Comparison of ENCODE assay signal across 17 cellular contexts in genomic region chr17:44159519-44160210, GRCh38. TPM values are rescaled to one million over a fixed set of nuclear protein-coding genes. Genes with fewer than 3 reads are reported as not detected.
DNase-seq lines count a peak whose midpoint lies in the region; ATAC-seq, FAIRE-seq and TF ChIP-seq lines count a peak whose summit lies in the region.
"Had no signal": no experiment of that assay in that cellular context is flagged by ENCODE, and none has a peak within 500 bp of the region (broad histone marks: within the 10 kb centered on the region; RNA-seq: fewer than 3 reads in every experiment).

No MANE protein-coding gene starts in this region.

- 84% methylated on average over 15 of the region's 15 CpGs; no CpG with 5 or more reads in 1 of the 2 donors for WGBS in transverse colon (ENCODE audit: low coverage in 1 of 2), 2 donors

- H3K27me3 Mint-ChIP-seq in CD4-positive, CD25-positive, alpha-beta regulatory T cell, result no peaks in the 10 kb centered on the region
- H3K27me3 Mint-ChIP-seq in activated T-cell treated with anti-CD3 and anti-CD28 coated beads, Interleukin-2, amount 50 U/mL, for 24 hours, result no peaks in the 10 kb centered on the region
- H3K27me3 Mint-ChIP-seq: naive B cell had no signal

- no peaks in the 10 kb centered on the region for H3K27me3 ChIP-seq in CD4-positive, CD25-positive, alpha-beta regulatory T cell (ENCODE audit: control insufficient read depth, insufficient read depth, low read length)
- no peaks in the 10 kb centered on the region for H3K27me3 ChIP-seq in transverse colon

- TF ChIP-seq CTCF in transverse colon (IDR thresholded peaks at IDR 0.05), result no peak

- peaks cover 9% of the 10 kb centered on the region for H3K4me1 ChIP-seq in CD4-positive, CD25-positive, alpha-beta regulatory T cell (ENCODE audit: control insufficient read depth, insufficient read depth, low read length, poor library complexity, severe bottlenecking)
- H3K4me1 ChIP-seq in transverse colon, result no peaks in the 10 kb centered on the region

- H3K27ac ChIP-seq in CD4-positive, CD25-positive, alpha-beta regulatory T cell (ENCODE audit: insufficient read depth, low read length, poor library complexity, severe bottlenecking), result peak overlapping the region; percentile 71
- no peak overlapping the region for H3K27ac ChIP-seq in transverse colon
- H3K27ac ChIP-seq: VCaP had no signal

- no peaks in the 10 kb centered on the region for H3K36me3 ChIP-seq in CD4-positive, CD25-positive, alpha-beta regulatory T cell (ENCODE audit: control insufficient read depth, insufficient read depth, low read length)
- H3K36me3 ChIP-seq in transverse colon, result no peaks in the 10 kb centered on the region

- in situ Hi-C loops in transverse colon (cut with MboI; ENCODE audit: low pct_ligation_motif_present in 1 of 4, low pct_unique_long_range_greater_than_20kb in 1 of 4, low sequenced_read_pairs in 3 of 4), result loop anchor here in 2 of 4 donors (25.0 kb wide), 2 partner anchors 97 to 222 kb away; partner anchors contain the start of genes G6PC3 (in 1 of the 2), LSM12 (in 1 of the 2) and PPY (in 1 of the 2)

- intact Hi-C loops in transverse colon (cut with DNase I; ENCODE audit: low total_unique reads), result no loop called here

- peaks cover 6 to 9% (median 7%) of the 10 kb centered on the region in 4 donors for H3K4me1 Mint-ChIP-seq in CD4-positive, CD25-positive, alpha-beta regulatory T cell
- peaks cover 5% of the 10 kb centered on the region for H3K4me1 Mint-ChIP-seq in activated T-cell treated with anti-CD3 and anti-CD28 coated beads, Interleukin-2, amount 50 U/mL, for 24 hours (ENCODE audit: low read depth)
- H3K4me1 Mint-ChIP-seq: naive B cell had no signal

- TF ChIP-seq POLR2A in GM12892 (IDR thresholded peaks at IDR 0.05; ENCODE audit: low read depth, low read length) (no peak), transverse colon (IDR thresholded peaks at IDR 0.05) (no peak)

- ATAC-seq in CD4-positive, CD25-positive, alpha-beta regulatory T cell (ENCODE audit: low read depth in 2 of 2), result peak; percentile 81 to 82

- peak; percentile 46 for FAIRE-seq in GM12892 (lab: Jason Lieb, UNC)
- FAIRE-seq: bronchial epithelial cell had no signal

- no peaks in the 10 kb centered on the region for H3K9me3 ChIP-seq in CD4-positive, CD25-positive, alpha-beta regulatory T cell (ENCODE audit: control insufficient read depth in 2 of 2, low read length in 2 of 2)
- H3K9me3 ChIP-seq in transverse colon, result no peaks in the 10 kb centered on the region

- H3K36me3 Mint-ChIP-seq in CD4-positive, CD25-positive, alpha-beta regulatory T cell, result no peaks in the 10 kb centered on the region
- peaks cover 51% of the 10 kb centered on the region for H3K36me3 Mint-ChIP-seq in activated T-cell treated with anti-CD3 and anti-CD28 coated beads, Interleukin-2, amount 50 U/mL, for 24 hours (ENCODE audit: low read depth)
- H3K36me3 Mint-ChIP-seq: naive B cell had no signal

- peak overlapping the region; percentile 67 to 82 (median 81) for H3K27ac Mint-ChIP-seq in CD4-positive, CD25-positive, alpha-beta regulatory T cell
- H3K27ac Mint-ChIP-seq in activated T-cell treated with anti-CD3 and anti-CD28 coated beads, Interleukin-2, amount 50 U/mL, for 24 hours, result peak overlapping the region; percentile 55
- H3K27ac Mint-ChIP-seq: naive B cell had no signal

- peak overlapping the region; percentile 64 for H3K4me3 ChIP-seq in CD4-positive, CD25-positive, alpha-beta regulatory T cell (ENCODE audit: low read depth, low read length)
- H3K4me3 ChIP-seq in transverse colon, result no peak overlapping the region

- H3K9me3 Mint-ChIP-seq in CD4-positive, CD25-positive, alpha-beta regulatory T cell, result no peaks in the 10 kb centered on the region
- no peaks in the 10 kb centered on the region for H3K9me3 Mint-ChIP-seq in activated T-cell treated with anti-CD3 and anti-CD28 coated beads, Interleukin-2, amount 50 U/mL, for 24 hours
- H3K9me3 Mint-ChIP-seq: naive B cell had no signal

- peak overlapping the region in 3 of 4 donors; percentile 7 to 58 (median 48) for H3K4me3 Mint-ChIP-seq in CD4-positive, CD25-positive, alpha-beta regulatory T cell
- H3K4me3 Mint-ChIP-seq in activated T-cell treated with anti-CD3 and anti-CD28 coated beads, Interleukin-2, amount 50 U/mL, for 24 hours, result no peak overlapping the region
- H3K4me3 Mint-ChIP-seq: naive B cell had no signal

- peak; percentile 47 to 68 (median 58) for DNase-seq in CD4-positive, CD25-positive, alpha-beta regulatory T cell
- DNase-seq in GM12892 (ENCODE audit: insufficient read length) (no peak), kidney glomerular epithelial cell (lab: John Stamatoyannopoulos, UW) (peak; percentile 3), HCEC 1CT (no peak), mucosa of gallbladder (ENCODE audit: low spot score) (no peak), transverse colon (no peak)
- no peak for DNase-seq in activated T-cell treated with anti-CD3 and anti-CD28 coated beads, Interleukin-2, amount 50 U/mL, for 24 hours
- DNase-seq: activated naive CD4-positive, alpha-beta T cell; Calu3; naive B cell; NCI-H2081; NCI-H774; SHP77 had no signal

- no peak for TF ChIP-seq EP300 in transverse colon (IDR thresholded peaks at IDR 0.05; ENCODE audit: low read depth)

RNA-seq across cellular contexts. Expression of gene ASB16, which starts 10.8 kb away (rescaled TPM):
- total RNA-seq in CD4-positive, CD25-positive, alpha-beta regulatory T cell, result not detected
- polyA plus RNA-seq in CD4-positive, CD25-positive, alpha-beta regulatory T cell, result under 1 TPM in 2 of 4 donors, not detected in 2; 0.09 to 0.16 TPM
- polyA plus RNA-seq in GM12892 (2012; ENCODE audit: missing spikeins), result 1.5 TPM
- total RNA-seq in mucosa of gallbladder (0.58 TPM), transverse colon (1 to 10 TPM in 2 of 4 donors, not detected in 2; 1.2 to 2.6 TPM)
- total RNA-seq: bronchial epithelial cell, LHCN-M2, temporal lobe had no signal

RNA-seq across cellular contexts. Expression of gene HROB, which starts 17.9 kb away (rescaled TPM):
- 9.2 TPM for total RNA-seq in CD4-positive, CD25-positive, alpha-beta regulatory T cell
- polyA plus RNA-seq in CD4-positive, CD25-positive, alpha-beta regulatory T cell, result under 1 TPM; 0.16 to 0.67 (median 0.38) TPM
- polyA plus RNA-seq in GM12892 (2012; ENCODE audit: missing spikeins), result 4.0 TPM
- total RNA-seq in mucosa of gallbladder, result 1.0 TPM
- total RNA-seq in transverse colon, result 10 to 100 TPM in 2 of 4 donors, under 1 TPM in 2; 0.32 to 16.9 (median 8.5) TPM

RNA-seq across cellular contexts. Expression of gene TMUB2, which starts 27.1 kb away (rescaled TPM):
- total RNA-seq in CD4-positive, CD25-positive, alpha-beta regulatory T cell, result 67.7 TPM
- 10 to 100 TPM; 31.7 to 43.7 (median 34.5) TPM for polyA plus RNA-seq in CD4-positive, CD25-positive, alpha-beta regulatory T cell
- 17.1 TPM for polyA plus RNA-seq in GM12892 (2012; ENCODE audit: missing spikeins)
- total RNA-seq in mucosa of gallbladder (49.4 TPM), transverse colon (10 to 100 TPM; 53.4 to 70.5 (median 60.6) TPM)

RNA-seq across cellular contexts. Expression of gene HDAC5, which starts 36.2 kb away (rescaled TPM):
- 69.1 TPM for total RNA-seq in CD4-positive, CD25-positive, alpha-beta regulatory T cell
- polyA plus RNA-seq in CD4-positive, CD25-positive, alpha-beta regulatory T cell, result 10 to 100 TPM; 10.6 to 16.4 (median 13.0) TPM
- polyA plus RNA-seq in GM12892 (2012; ENCODE audit: missing spikeins), result 8.7 TPM
- total RNA-seq in mucosa of gallbladder (87.4 TPM), transverse colon (100 to 1,000 TPM in 1 of 4 donors, 10 to 100 TPM in 3; 45.3 to 182 (median 70.8) TPM)

RNA-seq across cellular contexts. Expression of gene ATXN7L3, which starts 40.0 kb away (rescaled TPM):
- total RNA-seq in CD4-positive, CD25-positive, alpha-beta regulatory T cell, result 103 TPM
- polyA plus RNA-seq in CD4-positive, CD25-positive, alpha-beta regulatory T cell, result 10 to 100 TPM; 10.3 to 16.1 (median 12.6) TPM
- 18.0 TPM for polyA plus RNA-seq in GM12892 (2012; ENCODE audit: missing spikeins)
- total RNA-seq in mucosa of gallbladder, result 77.0 TPM
- total RNA-seq in transverse colon, result 10 to 100 TPM; 44.1 to 77.4 (median 52.3) TPM

Comparison
In these comparisons a context has a peak if more than half of its experiments do, and no peak if none do; other contexts are left out.
1. DNase-seq: peak in CD4-positive, CD25-positive, alpha-beta regulatory T cell (3 of 3) and kidney glomerular epithelial cell (single experiment); none in GM12892 (single experiment), activated T-cell treated with anti-CD3 and anti-CD28 coated beads, Interleukin-2, amount 50 U/mL, for 24 hours (single experiment), HCEC 1CT (single experiment), mucosa of gallbladder (single experiment) and transverse colon (single experiment).